Comparison of ENCODE assay signal across 1 cellular context in the genomic region with DNA sequence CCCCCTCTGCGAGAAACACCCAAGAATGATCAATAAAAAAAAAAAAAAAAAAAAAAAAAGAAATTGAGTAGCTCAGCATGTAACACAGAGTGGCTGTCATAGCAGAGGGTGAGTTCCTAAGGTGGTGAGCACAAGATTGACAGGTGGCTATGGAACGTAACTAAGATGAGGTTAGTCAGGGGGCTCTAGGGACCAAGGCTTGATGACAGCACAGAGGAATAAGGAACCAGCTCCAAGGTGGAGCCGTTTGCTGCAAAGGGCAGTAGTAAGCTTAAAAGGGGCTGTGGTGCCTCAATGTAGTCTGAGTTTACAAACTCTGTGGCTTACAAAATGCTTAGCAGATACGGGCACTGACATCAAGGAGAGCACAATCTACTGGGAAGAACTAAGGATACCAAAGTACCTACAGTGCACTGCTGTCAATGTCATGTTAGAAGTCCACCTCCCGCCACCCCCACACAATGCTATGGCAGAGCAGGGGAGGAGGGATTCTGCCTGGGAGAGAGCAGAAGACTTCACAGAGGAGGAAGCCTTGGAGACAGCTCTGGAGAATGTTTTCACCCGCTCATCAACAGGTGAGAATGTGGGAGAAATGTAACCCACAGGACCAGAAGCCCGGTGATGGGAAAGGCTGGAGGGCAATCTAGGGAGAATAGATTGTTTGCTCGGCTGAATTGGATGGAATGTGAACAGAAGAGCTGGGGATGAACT.
TF ChIP-seq lines count a peak whose summit lies in the region.

No MANE protein-coding gene starts in this region.

TF ChIP-seq in neural cell, 6 proteins besides CTCF, POLR2A, EP300 and RAD21 (continued from another document):
- TF ChIP-seq SMC3 (conservative IDR thresholded peaks at IDR 0.05; ENCODE audit: poor library complexity) (no peak), POLR2AphosphoS5 (IDR thresholded peaks at IDR 0.05) (no peak), MXI1 (conservative IDR thresholded peaks at IDR 0.05; ENCODE audit: poor library complexity, severe bottlenecking) (no peak)
- TF ChIP-seq, protein P1, sequence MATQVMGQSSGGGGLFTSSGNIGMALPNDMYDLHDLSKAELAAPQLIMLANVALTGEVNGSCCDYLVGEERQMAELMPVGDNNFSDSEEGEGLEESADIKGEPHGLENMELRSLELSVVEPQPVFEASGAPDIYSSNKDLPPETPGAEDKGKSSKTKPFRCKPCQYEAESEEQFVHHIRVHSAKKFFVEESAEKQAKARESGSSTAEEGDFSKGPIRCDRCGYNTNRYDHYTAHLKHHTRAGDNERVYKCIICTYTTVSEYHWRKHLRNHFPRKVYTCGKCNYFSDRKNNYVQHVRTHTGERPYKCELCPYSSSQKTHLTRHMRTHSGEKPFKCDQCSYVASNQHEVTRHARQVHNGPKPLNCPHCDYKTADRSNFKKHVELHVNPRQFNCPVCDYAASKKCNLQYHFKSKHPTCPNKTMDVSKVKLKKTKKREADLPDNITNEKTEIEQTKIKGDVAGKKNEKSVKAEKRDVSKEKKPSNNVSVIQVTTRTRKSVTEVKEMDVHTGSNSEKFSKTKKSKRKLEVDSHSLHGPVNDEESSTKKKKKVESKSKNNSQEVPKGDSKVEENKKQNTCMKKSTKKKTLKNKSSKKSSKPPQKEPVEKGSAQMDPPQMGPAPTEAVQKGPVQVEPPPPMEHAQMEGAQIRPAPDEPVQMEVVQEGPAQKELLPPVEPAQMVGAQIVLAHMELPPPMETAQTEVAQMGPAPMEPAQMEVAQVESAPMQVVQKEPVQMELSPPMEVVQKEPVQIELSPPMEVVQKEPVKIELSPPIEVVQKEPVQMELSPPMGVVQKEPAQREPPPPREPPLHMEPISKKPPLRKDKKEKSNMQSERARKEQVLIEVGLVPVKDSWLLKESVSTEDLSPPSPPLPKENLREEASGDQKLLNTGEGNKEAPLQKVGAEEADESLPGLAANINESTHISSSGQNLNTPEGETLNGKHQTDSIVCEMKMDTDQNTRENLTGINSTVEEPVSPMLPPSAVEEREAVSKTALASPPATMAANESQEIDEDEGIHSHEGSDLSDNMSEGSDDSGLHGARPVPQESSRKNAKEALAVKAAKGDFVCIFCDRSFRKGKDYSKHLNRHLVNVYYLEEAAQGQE (IDR thresholded peaks at IDR 0.05; ENCODE audit: borderline replicate concordance), result no peak
